ENCODE assay signal across 31 cellular contexts in genomic region chr6:146550911-146551310, GRCh38. TPM values are rescaled to one million over a fixed set of nuclear protein-coding genes. Genes with fewer than 3 reads are reported as not detected.
DNase-seq lines count a peak whose midpoint lies in the region; ATAC-seq, FAIRE-seq and TF ChIP-seq lines count a peak whose summit lies in the region.
"Had no signal": no experiment of that assay in that cellular context is flagged by ENCODE, and none has a peak within 500 bp of the region (broad histone marks: within the 10 kb centered on the region; RNA-seq: fewer than 3 reads in every experiment).

No MANE protein-coding gene starts in this region.

- H3K56ac ChIP-seq in IMR-90 (ENCODE audit: extremely low read depth, insufficient read depth, low read length), result no peak overlapping the region

- H3K9me3 Mint-ChIP-seq in CD14-positive monocyte, result no peaks in the 10 kb centered on the region
- no peaks in the 10 kb centered on the region for H3K9me3 Mint-ChIP-seq in dendritic cell treated with granulocyte-macrophage colony-stimulating factor and Interleukin-4, amounts not matched to agents 40 ng/mL and 50 ng/mL, for 4 days
- H3K9me3 Mint-ChIP-seq: activated naive CD8-positive, alpha-beta T cell treated with anti-CD3 and anti-CD28 coated beads, Interleukin-2, amount 10 ng/mL, durations not matched to agents 7 days and 5 days; activated T-helper 17 cell treated with anti-CD3 and anti-CD28 coated beads, Interleukin-2, amount 50 U/mL, for 72 hours; neural crest cell; stimulated activated naive CD8-positive, alpha-beta T cell treated with anti-CD3 and anti-CD28 coated beads, Interleukin-15, amount 100 ng/mL, for 72 hours had no signal

- dilution Hi-C loops in IMR-90 (cut with HindIII; ENCODE audit: low sequenced_read_pairs, unreplicated experiment) (no loop called here), keratinocyte (cut with MboI; ENCODE audit: extremely low pct_ligation_motif_present, low sequenced_read_pairs) (no loop called here)

- H3K36me3 ChIP-seq in IMR-90 (ENCODE audit: control insufficient read depth, insufficient read depth, low read length) (peaks cover 20% of the 10 kb centered on the region), keratinocyte (ENCODE audit: control insufficient read depth in 2 of 2, extremely low read depth in 1 of 2, insufficient read depth in 2 of 2, low read length in 2 of 2) (peaks cover 8 to 14% of the 10 kb centered on the region in 2 experiments), ascending aorta (peaks cover 33 to 56% of the 10 kb centered on the region in 2 donors)
- H3K36me3 ChIP-seq: HAP-1 had no signal

- H3K27ac ChIP-seq in IMR-90 (ENCODE audit: insufficient read depth, low read length) (no peak overlapping the region; the same call in 1 of the 2 replicates), keratinocyte (ENCODE audit: control insufficient read depth, insufficient read depth, low read length) (no peak overlapping the region), ascending aorta (no peak overlapping the region)
- H3K27ac ChIP-seq: dorsolateral prefrontal cortex, left lung, skin epidermis, transverse colon had no signal

- H3K4me1 ChIP-seq in IMR-90 (ENCODE audit: control insufficient read depth, insufficient read depth, low read length), result peaks cover 10% of the 10 kb centered on the region
- peaks cover 12% of the 10 kb centered on the region for H3K4me1 ChIP-seq in keratinocyte (ENCODE audit: control insufficient read depth, extremely low read depth, insufficient read depth, low read length)
- peaks cover 0 to 23% of the 10 kb centered on the region in 2 donors for H3K4me1 ChIP-seq in ascending aorta
- H3K4me1 ChIP-seq: HAP-1 had no signal

- CTCF ChIA-PET in IMR-90 (lab: Yijun Ruan, JAX), result no interaction called here

- no peak overlapping the region for H2BK5ac ChIP-seq in IMR-90 (ENCODE audit: low read depth, low read length, poor library complexity, severe bottlenecking)

- H3K9me1 ChIP-seq in IMR-90 (ENCODE audit: insufficient read depth, low read length) (0 out of 2 replicates have a peak, but pooled peaks cover 5% of the 10 kb centered on the region), keratinocyte (ENCODE audit: control insufficient read depth, extremely low read depth, insufficient read depth, low read length) (no peaks in the 10 kb centered on the region)

- no peak overlapping the region for H3K4me3 ChIP-seq in IMR-90 (ENCODE audit: insufficient read depth, low read depth, low read length)
- H3K4me3 ChIP-seq in keratinocyte (ENCODE audit: control insufficient read depth in 2 of 3, extremely low read depth in 1 of 3, insufficient read depth in 2 of 3, low read depth in 1 of 3, low read length in 3 of 3), result no peak overlapping the region
- no peak overlapping the region for H3K4me3 ChIP-seq in ascending aorta
- H3K4me3 ChIP-seq: dorsolateral prefrontal cortex, HAP-1, left lung, skin epidermis, transverse colon had no signal

- H2AK5ac ChIP-seq in IMR-90 (ENCODE audit: low read depth, low read length), result no peak overlapping the region

- H3K4me1 Mint-ChIP-seq in CD14-positive monocyte, result peaks cover 68% of the 10 kb centered on the region
- H3K4me1 Mint-ChIP-seq in dendritic cell treated with granulocyte-macrophage colony-stimulating factor and Interleukin-4, amounts not matched to agents 40 ng/mL and 50 ng/mL, for 4 days (ENCODE audit: low read depth), result peaks cover 58% of the 10 kb centered on the region
- H3K4me1 Mint-ChIP-seq: activated CD4-positive, alpha-beta T cell treated with anti-CD3 and anti-CD28 coated beads for 36 hours; activated naive CD8-positive, alpha-beta T cell treated with anti-CD3 and anti-CD28 coated beads, Interleukin-2, amount 10 ng/mL, durations not matched to agents 7 days and 5 days; activated T-helper 17 cell treated with anti-CD3 and anti-CD28 coated beads, Interleukin-2, amount 50 U/mL, for 72 hours; CD4-positive, alpha-beta memory T cell; stimulated activated naive CD8-positive, alpha-beta T cell treated with anti-CD3 and anti-CD28 coated beads, Interleukin-15, amount 100 ng/mL, for 72 hours had no signal

- no TSS peak for BruUV-seq in IMR-90 (replicated peaks; lab: Mats Ljungman, UMichigan)

- H3K4me3 Mint-ChIP-seq in CD14-positive monocyte, result no peak overlapping the region
- no peak overlapping the region for H3K4me3 Mint-ChIP-seq in dendritic cell treated with granulocyte-macrophage colony-stimulating factor and Interleukin-4, amounts not matched to agents 40 ng/mL and 50 ng/mL, for 4 days
- H3K4me3 Mint-ChIP-seq: activated CD4-positive, alpha-beta T cell treated with anti-CD3 and anti-CD28 coated beads for 36 hours; activated naive CD8-positive, alpha-beta T cell treated with anti-CD3 and anti-CD28 coated beads, Interleukin-2, amount 10 ng/mL, durations not matched to agents 7 days and 5 days; activated T-helper 17 cell treated with anti-CD3 and anti-CD28 coated beads, Interleukin-2, amount 50 U/mL, for 72 hours; CD4-positive, alpha-beta memory T cell; neural crest cell; stimulated activated naive CD8-positive, alpha-beta T cell treated with anti-CD3 and anti-CD28 coated beads, Interleukin-15, amount 100 ng/mL, for 72 hours had no signal

- TF ChIP-seq CTCF in CD14-positive monocyte (IDR thresholded peaks at IDR 0.05) (no peak), IMR-90 (conservative IDR thresholded peaks at IDR 0.05; ENCODE audit: low read depth, low read length) (no peak), keratinocyte (optimal IDR thresholded peaks at IDR 0.05 in 1 of 3, IDR thresholded peaks at IDR 0.05 in 1 of 3, conservative IDR thresholded peaks at IDR 0.05 in 1 of 3; ENCODE audit: extremely low read depth in 1 of 3, insufficient read depth in 2 of 3, low read length in 3 of 3) (no peak), ascending aorta (IDR thresholded peaks at IDR 0.05) (no peak)

- H4K5ac ChIP-seq in IMR-90 (ENCODE audit: low read depth, low read length), result peak overlapping the region; percentile 27; the same call in 1 of the 2 replicates

- H2BK20ac ChIP-seq in IMR-90 (ENCODE audit: low read depth, low read length), result no peak overlapping the region

- no peak overlapping the region for H4K91ac ChIP-seq in IMR-90 (ENCODE audit: insufficient read depth, low read depth, low read length)

- no peaks in the 10 kb centered on the region for H3K27me3 Mint-ChIP-seq in CD14-positive monocyte (ENCODE audit: low read depth in 3 of 3)
- H3K27me3 Mint-ChIP-seq in dendritic cell treated with granulocyte-macrophage colony-stimulating factor and Interleukin-4, amounts not matched to agents 40 ng/mL and 50 ng/mL, for 4 days, result no peaks in the 10 kb centered on the region
- H3K27me3 Mint-ChIP-seq: progenitor cell of endocrine pancreas; stimulated activated naive CD8-positive, alpha-beta T cell treated with anti-CD3 and anti-CD28 coated beads, Interleukin-15, amount 100 ng/mL, for 72 hours had no signal

- TF ChIP-seq RAD21 in IMR-90 (IDR thresholded peaks at IDR 0.05; ENCODE audit: low read length), result no peak

- H3K9ac ChIP-seq in IMR-90 (ENCODE audit: low read depth, low read length) (no peak overlapping the region), keratinocyte (ENCODE audit: control insufficient read depth, extremely low read depth, insufficient read depth, low read length) (no peak overlapping the region)

- no peak overlapping the region for H3K4ac ChIP-seq in IMR-90 (ENCODE audit: low read depth, low read length)

- DNase-seq in CD14-positive monocyte (ENCODE audit: low spot score) (no peak), IMR-90 (peak; percentile 66), keratinocyte (ENCODE audit: low read depth, low spot score) (no peak), occipital lobe (lab: John Stamatoyannopoulos, UW) (no peak), globus pallidus (ENCODE audit: low spot score) (no peak), middle frontal gyrus (ENCODE audit: extremely low spot score, low spot score) (no peak), ascending aorta (ENCODE audit: low spot score in 2 of 2) (no peak)
- DNase-seq: activated CD4-positive, alpha-beta T cell treated with anti-CD3 and anti-CD28 coated beads for 36 hours; activated naive CD8-positive, alpha-beta T cell treated with anti-CD3 and anti-CD28 coated beads, Interleukin-2, amount 10 ng/mL, durations not matched to agents 7 days and 5 days; CD4-positive, alpha-beta memory T cell; DMS79; dorsolateral prefrontal cortex; head of caudate nucleus; NCI-H1417 treated with DMSO at 0.1 percent for 48 hours; NCI-H524 treated with DMSO at 0.1 percent for 48 hours; RPMI8226; stimulated activated CD4-positive, alpha-beta T cell treated with anti-CD3 and anti-CD28 coated beads, Interleukin-4, amount 100 ng/mL, for 1 hour; stimulated activated naive CD8-positive, alpha-beta T cell treated with anti-CD3 and anti-CD28 coated beads, Interleukin-15, amount 100 ng/mL, for 72 hours; transverse colon had no signal

- peak; percentile 69 for FAIRE-seq in keratinocyte (lab: Jason Lieb, UNC)
- FAIRE-seq: bronchial epithelial cell, HTR-8/SVneo, TTC549 had no signal

- H3K14ac ChIP-seq in IMR-90 (replicated peaks; ENCODE audit: low read depth, low read length), result no peak overlapping the region

- H3K18ac ChIP-seq in IMR-90 (ENCODE audit: low read depth, low read length), result peak overlapping the region; percentile 60; the same call in 1 of the 2 replicates

- peak overlapping the region in 6 of 7 donors; percentile 3 to 69 (median 66) for H3K27ac Mint-ChIP-seq in CD14-positive monocyte
- H3K27ac Mint-ChIP-seq in dendritic cell treated with granulocyte-macrophage colony-stimulating factor and Interleukin-4, amounts not matched to agents 40 ng/mL and 50 ng/mL, for 4 days, result peak overlapping the region; percentile 33
- H3K27ac Mint-ChIP-seq: activated CD4-positive, alpha-beta T cell treated with anti-CD3 and anti-CD28 coated beads for 36 hours; activated naive CD8-positive, alpha-beta T cell treated with anti-CD3 and anti-CD28 coated beads, Interleukin-2, amount 10 ng/mL, durations not matched to agents 7 days and 5 days; activated T-helper 17 cell treated with anti-CD3 and anti-CD28 coated beads, Interleukin-2, amount 50 U/mL, for 72 hours; CD4-positive, alpha-beta memory T cell; progenitor cell of endocrine pancreas; stimulated activated naive CD8-positive, alpha-beta T cell treated with anti-CD3 and anti-CD28 coated beads, Interleukin-15, amount 100 ng/mL, for 72 hours had no signal

- peaks cover 60% of the 10 kb centered on the region for H3K79me2 ChIP-seq in keratinocyte (ENCODE audit: control insufficient read depth, insufficient read depth, low read length)

- no peak overlapping the region for H2BK15ac ChIP-seq in IMR-90 (ENCODE audit: low read depth, low read length)

- no peak overlapping the region for H3K23ac ChIP-seq in IMR-90 (ENCODE audit: low read depth, low read length)

- H4K8ac ChIP-seq in IMR-90 (ENCODE audit: low read depth in 2 of 2, low read length in 2 of 2), result no peak overlapping the region

- H3K4me2 ChIP-seq in IMR-90 (ENCODE audit: low read depth, low read length) (peak overlapping the region; percentile 81), keratinocyte (ENCODE audit: control insufficient read depth, extremely low read depth, insufficient read depth, low read depth, low read length) (no peak overlapping the region)

- WGBS in IMR-90 (ENCODE audit: extremely low coverage in 2 of 2, insufficient read length in 1 of 2), 2 experiments, result no CpG with 5 or more reads among the region's 6 CpGs

- H3K9me3 ChIP-seq in IMR-90 (ENCODE audit: control insufficient read depth, insufficient read depth, low read length) (no peaks in the 10 kb centered on the region), keratinocyte (ENCODE audit: control insufficient read depth, low read depth, low read length) (no peaks in the 10 kb centered on the region), ascending aorta (no peaks in the 10 kb centered on the region)
- H3K9me3 ChIP-seq: HAP-1, left lung, transverse colon had no signal

- H3K79me1 ChIP-seq in IMR-90 (ENCODE audit: low read depth in 1 of 2, low read length in 2 of 2), result peaks cover 17 to 39% of the 10 kb centered on the region in 2 experiments

- H3K27me3 ChIP-seq in IMR-90 (ENCODE audit: control insufficient read depth, insufficient read depth, low read length) (no peaks in the 10 kb centered on the region), keratinocyte (ENCODE audit: control insufficient read depth, extremely low read depth, insufficient read depth, low read length) (no peaks in the 10 kb centered on the region), ascending aorta (no peaks in the 10 kb centered on the region)
- H3K27me3 ChIP-seq: dorsolateral prefrontal cortex, left lung, transverse colon had no signal

- POLR2A ChIA-PET in IMR-90 (lab: Charles Lee; ENCODE audit: unreplicated experiment), result no interaction called here

- in situ Hi-C loops in IMR-90 (cut with MboI; ENCODE audit: low sequenced_read_pairs), result no loop called here

- intact Hi-C loops in CD14-positive monocyte (cut with micrococcal nuclease), result no loop called here
- intact Hi-C loops in IMR-90 (cut with micrococcal nuclease), result no loop called here
- intact Hi-C loops in dendritic cell treated with granulocyte-macrophage colony-stimulating factor and Interleukin-4, amounts not matched to agents 40 ng/mL and 50 ng/mL, for 4 days (cut with micrococcal nuclease), result no loop called here
- intact Hi-C loops in ascending aorta (cut with DNase I), result no loop called here

- peaks cover 3% of the 10 kb centered on the region; the same call in 1 of the 2 replicates for H4K20me1 ChIP-seq in IMR-90 (ENCODE audit: insufficient read depth, low read length)
- no peaks in the 10 kb centered on the region for H4K20me1 ChIP-seq in keratinocyte (ENCODE audit: control insufficient read depth, extremely low read depth, insufficient read depth, low read length)

- no peak overlapping the region for H2AK9ac ChIP-seq in IMR-90 (replicated peaks; ENCODE audit: low read depth, low read length, poor library complexity)

- peaks cover 59 to 66% of the 10 kb centered on the region in 2 donors for H3K36me3 Mint-ChIP-seq in CD14-positive monocyte
- H3K36me3 Mint-ChIP-seq in dendritic cell treated with granulocyte-macrophage colony-stimulating factor and Interleukin-4, amounts not matched to agents 40 ng/mL and 50 ng/mL, for 4 days (ENCODE audit: low read depth), result peaks cover 70% of the 10 kb centered on the region
- H3K36me3 Mint-ChIP-seq: activated naive CD8-positive, alpha-beta T cell treated with anti-CD3 and anti-CD28 coated beads, Interleukin-2, amount 10 ng/mL, durations not matched to agents 7 days and 5 days; CD4-positive, alpha-beta memory T cell had no signal

- ATAC-seq in IMR-90 (ENCODE audit: low read depth), result peak; percentile 44; the same call in 1 of the 2 replicates
- ATAC-seq: activated CD4-positive, alpha-beta T cell treated with anti-CD3 and anti-CD28 coated beads for 36 hours; activated T-helper 17 cell treated with anti-CD3 and anti-CD28 coated beads, Interleukin-2, amount 50 U/mL, for 72 hours; left lung; stimulated activated naive CD8-positive, alpha-beta T cell treated with anti-CD3 and anti-CD28 coated beads, Interleukin-15, amount 100 ng/mL, for 72 hours had no signal

- no peak overlapping the region for H2BK120ac ChIP-seq in IMR-90 (ENCODE audit: low read depth, low read length)

- no peak for TF ChIP-seq POLR2A in IMR-90 (IDR thresholded peaks at IDR 0.05; ENCODE audit: low read depth, low read length)

- no peak overlapping the region for H2AFZ ChIP-seq in IMR-90 (replicated peaks; ENCODE audit: low read length, poor library complexity)
- H2AFZ ChIP-seq in keratinocyte (ENCODE audit: control insufficient read depth, low read length), result no peak overlapping the region

RNA-seq across cellular contexts. Expression of gene RAB32, which starts 7.3 kb away (rescaled TPM):
- polyA plus RNA-seq in CD14-positive monocyte (100 to 1,000 TPM; 429 to 588 TPM), IMR-90 (2012; rRNA removed) (55.4 and 55.7 TPM in 2 replicates), keratinocyte (59.1 to 73.0 TPM (median 70.1 TPM) in 3 replicates)
- total RNA-seq in IMR-90 (2012; rRNA removed) (104 and 108 TPM in 2 replicates), occipital lobe (10.0 TPM), ascending aorta (89.2 TPM)
- 28.3 and 39.7 TPM in 2 replicates for polyA plus RNA-seq in IMR-90 (2012; cell fraction: cytosol; rRNA removed)
- polyA plus RNA-seq in IMR-90 (2012; cell fraction: nucleus; rRNA removed; ENCODE audit: low replicate concordance), result 11.5 and 31.4 TPM in 2 replicates
- 22.2 TPM for polyA plus RNA-seq in keratinocyte (2011; ENCODE audit: low read depth)
- 75.7 and 110 TPM in 2 replicates for polyA plus RNA-seq in keratinocyte (2011; cell fraction: cytosol; rRNA removed)
- polyA plus RNA-seq in keratinocyte (2011; cell fraction: nucleus; rRNA removed), result 25.6 and 27.0 TPM in 2 replicates
- polyA plus RNA-seq in keratinocyte (2012; ENCODE audit: low replicate concordance), result 61.2 and 77.9 TPM in 2 replicates
- polyA minus RNA-seq in keratinocyte, result 15.8 to 26.6 TPM (median 25.4 TPM) in 3 replicates
- polyA minus RNA-seq in keratinocyte (2011; cell fraction: cytosol; rRNA and poly(A)+ RNA removed), result 33.6 TPM
- polyA minus RNA-seq in keratinocyte (2011; cell fraction: nucleus; rRNA and poly(A)+ RNA removed), result 8.1 and 9.2 TPM in 2 replicates
- polyA plus RNA-seq: CD4-positive, alpha-beta memory T cell had no signal

RNA-seq across cellular contexts. Expression of gene ADGB, which starts 47.9 kb away (rescaled TPM):
- polyA plus RNA-seq in CD14-positive monocyte (not detected), IMR-90 (2012; rRNA removed) (not detected in 2 replicates), keratinocyte (not detected in 3 replicates)
- total RNA-seq in IMR-90 (2012; rRNA removed) (not detected in 2 replicates), occipital lobe (0.94 TPM), ascending aorta (not detected)
- polyA plus RNA-seq in IMR-90 (2012; cell fraction: cytosol; rRNA removed), result not detected in 2 replicates
- polyA plus RNA-seq in IMR-90 (2012; cell fraction: nucleus; rRNA removed; ENCODE audit: low replicate concordance), result not detected in 2 replicates
- polyA plus RNA-seq in keratinocyte (2011; ENCODE audit: low read depth), result not detected
- polyA plus RNA-seq in keratinocyte (2011; cell fraction: cytosol; rRNA removed), result not detected in 2 replicates
- polyA plus RNA-seq in keratinocyte (2011; cell fraction: nucleus; rRNA removed), result not detected in 2 replicates
- polyA plus RNA-seq in keratinocyte (2012; ENCODE audit: low replicate concordance), result not detected in 2 replicates
- polyA minus RNA-seq in keratinocyte, result not detected in 3 replicates
- not detected for polyA minus RNA-seq in keratinocyte (2011; cell fraction: cytosol; rRNA and poly(A)+ RNA removed)
- not detected in 2 replicates for polyA minus RNA-seq in keratinocyte (2011; cell fraction: nucleus; rRNA and poly(A)+ RNA removed)
- total RNA-seq: activated CD4-positive, alpha-beta T cell treated with anti-CD3 and anti-CD28 coated beads for 36 hours; activated naive CD8-positive, alpha-beta T cell treated with anti-CD3 and anti-CD28 coated beads, Interleukin-2, amount 10 ng/mL, durations not matched to agents 7 days and 5 days; activated T-helper 17 cell treated with anti-CD3 and anti-CD28 coated beads, Interleukin-2, amount 50 U/mL, for 72 hours; bronchial epithelial cell; CD4-positive, alpha-beta memory T cell; epithelial cell of proximal tubule; mucosa of gallbladder; neural crest cell; progenitor cell of endocrine pancreas had no signal
- polyA plus RNA-seq: CD4-positive, alpha-beta memory T cell had no signal
